1 cellular context compared by ENCODE assay signal in genomic region chr3:123157598-123158287, GRCh38.
TF ChIP-seq lines count a peak whose summit lies in the region.

No MANE protein-coding gene starts in this region.

TF ChIP-seq in HepG2, 621 proteins besides CTCF, POLR2A, EP300 and RAD21 (continued from another document and continues in another):
- TF ChIP-seq KAT7 (CRISPR knock-in tag; IDR thresholded peaks at IDR 0.05; ENCODE audit: borderline replicate concordance) (no peak), ZNF691 (CRISPR knock-in tag; IDR thresholded peaks at IDR 0.05; ENCODE audit: borderline replicate concordance, low read depth) (peak; percentile 52; the same call in 1 of the 2 replicates), TFDP2 (CRISPR knock-in tag; IDR thresholded peaks at IDR 0.05) (no peak), FOXJ3 (CRISPR knock-in tag; IDR thresholded peaks at IDR 0.05; ENCODE audit: borderline replicate concordance) (peak; percentile 13; the same call in 1 of the 2 replicates), ELF1 (CRISPR knock-in tag; IDR thresholded peaks at IDR 0.05) (no peak), ZNF367 (CRISPR knock-in tag; IDR thresholded peaks at IDR 0.05; ENCODE audit: borderline replicate concordance) (no peak), PPARG (CRISPR knock-in tag; conservative IDR thresholded peaks at IDR 0.05) (0 out of 2 replicates have a peak, but pooled peaks have one; percentile 33), CERS6 (CRISPR knock-in tag; IDR thresholded peaks at IDR 0.05) (no peak), NKX3-1 (CRISPR knock-in tag; IDR thresholded peaks at IDR 0.05) (no peak), CHD4 (IDR thresholded peaks at IDR 0.05; ENCODE audit: borderline replicate concordance, low read length) (no peak), MED1 (CRISPR knock-in tag; IDR thresholded peaks at IDR 0.05) (peak; percentile 22; the same call in 1 of the 2 replicates), MLX (CRISPR knock-in tag; IDR thresholded peaks at IDR 0.05) (no peak), SNAPC2 (CRISPR knock-in tag; IDR thresholded peaks at IDR 0.05) (no peak), HMG20A (CRISPR knock-in tag; IDR thresholded peaks at IDR 0.05; ENCODE audit: borderline replicate concordance) (peak; percentile 74; the same call in 1 of the 2 replicates), TBX3 (IDR thresholded peaks at IDR 0.05; ENCODE audit: borderline replicate concordance) (0 out of 2 replicates have a peak, but pooled peaks have one; percentile 58), ZSCAN21 (CRISPR knock-in tag; IDR thresholded peaks at IDR 0.05; ENCODE audit: borderline replicate concordance) (no peak), KDM6A (CRISPR knock-in tag; IDR thresholded peaks at IDR 0.05; ENCODE audit: low read depth) (no peak), SRSF9 (IDR thresholded peaks at IDR 0.05; ENCODE audit: borderline replicate concordance, insufficient read depth, low read depth, low read length, poor library complexity, severe bottlenecking) (no peak), ARID5B (CRISPR knock-in tag; IDR thresholded peaks at IDR 0.05) (peak; percentile 81), PREB (CRISPR knock-in tag; IDR thresholded peaks at IDR 0.05) (no peak), ZNF30 (CRISPR knock-in tag; IDR thresholded peaks at IDR 0.05) (no peak), HOXD1 (CRISPR knock-in tag; IDR thresholded peaks at IDR 0.05) (no peak), SAFB2 (CRISPR knock-in tag; IDR thresholded peaks at IDR 0.05; ENCODE audit: borderline replicate concordance, low read depth) (no peak), ZNF580 (CRISPR knock-in tag; IDR thresholded peaks at IDR 0.05; ENCODE audit: borderline replicate concordance, low read depth) (no peak), ZNF12 (CRISPR knock-in tag; IDR thresholded peaks at IDR 0.05) (peak; percentile 70; the same call in 1 of the 2 replicates), NR2F2 (IDR thresholded peaks at IDR 0.05; ENCODE audit: borderline replicate concordance, low read depth) (peak; percentile 55), ZNF543 (CRISPR knock-in tag; IDR thresholded peaks at IDR 0.05) (0 out of 2 replicates have a peak, but pooled peaks have one; percentile 25), TFAP4 (IDR thresholded peaks at IDR 0.05; ENCODE audit: borderline replicate concordance, low read depth) (no peak), FIP1L1 (IDR thresholded peaks at IDR 0.05; ENCODE audit: borderline replicate concordance, insufficient read depth, low read depth, low read length) (no peak), SALL2 (CRISPR knock-in tag; IDR thresholded peaks at IDR 0.05) (no peak), FOXO1 (CRISPR knock-in tag; IDR thresholded peaks at IDR 0.05) (peak; percentile 32; the same call in 1 of the 2 replicates), ZSCAN5A (CRISPR knock-in tag; IDR thresholded peaks at IDR 0.05; ENCODE audit: borderline replicate concordance) (no peak), ZNF234 (CRISPR knock-in tag; conservative IDR thresholded peaks at IDR 0.05) (no peak), ZNF281 (CRISPR knock-in tag; IDR thresholded peaks at IDR 0.05; ENCODE audit: borderline replicate concordance) (no peak), ZSCAN9 (CRISPR knock-in tag; IDR thresholded peaks at IDR 0.05; ENCODE audit: borderline replicate concordance) (0 out of 2 replicates have a peak, but pooled peaks have one; percentile 25), SIX1 (CRISPR knock-in tag; IDR thresholded peaks at IDR 0.05; ENCODE audit: borderline replicate concordance) (0 out of 2 replicates have a peak, but pooled peaks have one; percentile 24), FOXC1 (CRISPR knock-in tag; IDR thresholded peaks at IDR 0.05; ENCODE audit: borderline replicate concordance) (no peak), MIER3 (CRISPR knock-in tag; IDR thresholded peaks at IDR 0.05; ENCODE audit: borderline replicate concordance) (no peak), PTBP1 (IDR thresholded peaks at IDR 0.05; ENCODE audit: low read depth, low read length, poor library complexity, severe bottlenecking) (no peak), KMT2A (CRISPR knock-in tag; IDR thresholded peaks at IDR 0.05) (no peak), GABPB1 (CRISPR knock-in tag; IDR thresholded peaks at IDR 0.05) (0 out of 2 replicates have a peak, but pooled peaks have one; percentile 10), MXD4 (CRISPR knock-in tag; IDR thresholded peaks at IDR 0.05) (no peak), ZNF678 (CRISPR knock-in tag; IDR thresholded peaks at IDR 0.05) (no peak), ETV6 (CRISPR knock-in tag; conservative IDR thresholded peaks at IDR 0.05) (no peak), SOX6 (IDR thresholded peaks at IDR 0.05) (no peak), SOX6 (CRISPR knock-in tag; IDR thresholded peaks at IDR 0.05) (peak; percentile 99), ZBTB8A (CRISPR knock-in tag; IDR thresholded peaks at IDR 0.05; ENCODE audit: borderline replicate concordance, low read depth) (no peak), NFYB (CRISPR knock-in tag; IDR thresholded peaks at IDR 0.05) (no peak), ZNF20 (CRISPR knock-in tag; IDR thresholded peaks at IDR 0.05) (no peak), GTF3A (CRISPR knock-in tag; conservative IDR thresholded peaks at IDR 0.05) (no peak), GATA4 (IDR thresholded peaks at IDR 0.05; ENCODE audit: borderline replicate concordance, low read depth) (no peak), ZNF34 (CRISPR knock-in tag; IDR thresholded peaks at IDR 0.05; ENCODE audit: borderline replicate concordance) (no peak), RFXAP (CRISPR knock-in tag; IDR thresholded peaks at IDR 0.05; ENCODE audit: borderline replicate concordance) (no peak), ELF4 (CRISPR knock-in tag; IDR thresholded peaks at IDR 0.05; ENCODE audit: borderline replicate concordance) (no peak), ZNF274 (CRISPR knock-in tag; IDR thresholded peaks at IDR 0.05) (no peak)
